ENCODE assay signal across 10 cellular contexts in the genomic region with DNA sequence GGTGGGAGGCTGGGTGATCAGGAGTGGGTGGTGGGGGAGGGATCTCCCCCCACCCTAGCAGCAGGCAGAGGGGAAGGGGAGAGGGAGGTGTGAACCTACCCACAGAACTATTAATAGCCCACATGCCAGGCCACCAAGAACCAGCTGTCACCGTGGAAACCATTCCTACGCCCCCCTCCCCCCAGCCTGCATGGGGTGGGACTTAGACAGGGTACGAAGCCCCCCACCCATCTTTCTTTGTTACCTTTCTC. TPM values are rescaled to one million over a fixed set of nuclear protein-coding genes. Genes with fewer than 3 reads are reported as not detected.
DNase-seq lines count a peak whose midpoint lies in the region; ATAC-seq and TF ChIP-seq lines count a peak whose summit lies in the region.
"Had no signal": no experiment of that assay in that cellular context is flagged by ENCODE, and none has a peak within 500 bp of the region (broad histone marks: within the 10 kb centered on the region; RNA-seq: fewer than 3 reads in every experiment).

No MANE protein-coding gene starts in this region.

- H3K9me3 ChIP-seq in colonic mucosa (no peaks in the 10 kb centered on the region), neural progenitor cell (ENCODE audit: low read depth) (no peaks in the 10 kb centered on the region), vagina (no peaks in the 10 kb centered on the region)

- no peaks in the 10 kb centered on the region for H3K9me3 Mint-ChIP-seq in stimulated activated naive CD8-positive, alpha-beta T cell treated with anti-CD3 and anti-CD28 coated beads, Interleukin-15, Interleukin-2, amounts not matched to agents 100 ng/mL and 50 ng/mL, for 24 hours
- no peaks in the 10 kb centered on the region for H3K9me3 Mint-ChIP-seq in neural progenitor cell

- TF ChIP-seq POLR2A in vagina (IDR thresholded peaks at IDR 0.05), result no peak

- H3K27ac ChIP-seq in colonic mucosa (peak overlapping the region; percentile 91), neural progenitor cell (no peak overlapping the region), vagina (peak overlapping the region; percentile 99), foreskin keratinocyte (no peak overlapping the region)

- H3K4me3 ChIP-seq in colonic mucosa (no peak overlapping the region), neural progenitor cell (no peak overlapping the region), vagina (peak overlapping the region; percentile 39 to 51)

- H3K4me3 Mint-ChIP-seq in stimulated activated naive CD8-positive, alpha-beta T cell treated with anti-CD3 and anti-CD28 coated beads, Interleukin-15, Interleukin-2, amounts not matched to agents 100 ng/mL and 50 ng/mL, for 24 hours, result peak overlapping the region; percentile 85
- peak overlapping the region; percentile 74 for H3K4me3 Mint-ChIP-seq in neural progenitor cell

- peak overlapping the region; percentile 94 for H3K27ac Mint-ChIP-seq in stimulated activated naive CD8-positive, alpha-beta T cell treated with anti-CD3 and anti-CD28 coated beads, Interleukin-15, Interleukin-2, amounts not matched to agents 100 ng/mL and 50 ng/mL, for 24 hours
- H3K27ac Mint-ChIP-seq in neural progenitor cell, result peak overlapping the region; percentile 95

- no peak for DNase-seq in stimulated activated naive CD8-positive, alpha-beta T cell treated with anti-CD3 and anti-CD28 coated beads, Interleukin-15, Interleukin-2, amounts not matched to agents 100 U/mL and 50 U/mL, for 24 hours
- DNase-seq in colonic mucosa (no peak), neural progenitor cell (ENCODE audit: low spot score) (no peak), vagina (ENCODE audit: extremely low spot score in 2 of 2) (no peak), NCI-H2107 treated with DMSO at 0.1 percent for 48 hours (lab: John Stamatoyannopoulos, UW; ENCODE audit: unreplicated experiment) (no peak), foreskin keratinocyte (no peak), NCI-H526 (lab: John Stamatoyannopoulos, UW) (no peak)
- DNase-seq: KBM-7; stimulated activated CD4-positive, alpha-beta T cell treated with anti-CD3 and anti-CD28 coated beads, Interleukin-1b, Interleukin-23, amount 100 ng/mL, for 48 hours had no signal

- no peaks in the 10 kb centered on the region for H3K27me3 ChIP-seq in colonic mucosa
- H3K27me3 ChIP-seq in neural progenitor cell, result no peaks in the 10 kb centered on the region
- no peaks in the 10 kb centered on the region for H3K27me3 ChIP-seq in vagina
- H3K27me3 ChIP-seq in foreskin keratinocyte, result no peaks in the 10 kb centered on the region

- H3K36me3 ChIP-seq in colonic mucosa (no peaks in the 10 kb centered on the region), neural progenitor cell (no peaks in the 10 kb centered on the region), vagina (peaks cover 0 to 9% of the 10 kb centered on the region in 2 donors)

- H3K27me3 Mint-ChIP-seq in stimulated activated naive CD8-positive, alpha-beta T cell treated with anti-CD3 and anti-CD28 coated beads, Interleukin-15, Interleukin-2, amounts not matched to agents 100 ng/mL and 50 ng/mL, for 24 hours, result no peaks in the 10 kb centered on the region
- H3K27me3 Mint-ChIP-seq in neural progenitor cell (ENCODE audit: insufficient read depth, low read depth), result no peaks in the 10 kb centered on the region

- peaks cover 67% of the 10 kb centered on the region for H3K4me1 Mint-ChIP-seq in stimulated activated naive CD8-positive, alpha-beta T cell treated with anti-CD3 and anti-CD28 coated beads, Interleukin-15, Interleukin-2, amounts not matched to agents 100 ng/mL and 50 ng/mL, for 24 hours (ENCODE audit: low read depth)
- peaks cover 76% of the 10 kb centered on the region for H3K4me1 Mint-ChIP-seq in neural progenitor cell

- H2AFZ ChIP-seq in neural progenitor cell (replicated peaks), result no peak overlapping the region

- ATAC-seq in stimulated activated naive CD8-positive, alpha-beta T cell treated with anti-CD3 and anti-CD28 coated beads, Interleukin-15, Interleukin-2, amounts not matched to agents 100 U/mL and 50 U/mL, for 24 hours, result no peak
- no peak for ATAC-seq in foreskin keratinocyte

- peaks cover 10% of the 10 kb centered on the region for H3F3A ChIP-seq in neural progenitor cell (ENCODE audit: low read depth)

- peaks cover 68% of the 10 kb centered on the region for H3K4me1 ChIP-seq in colonic mucosa
- H3K4me1 ChIP-seq in neural progenitor cell, result peaks cover 59% of the 10 kb centered on the region
- H3K4me1 ChIP-seq in vagina, result peaks cover 94% of the 10 kb centered on the region
- H3K4me1 ChIP-seq in foreskin keratinocyte, result peaks cover 27% of the 10 kb centered on the region

- H3K4me2 ChIP-seq in neural progenitor cell, result peak overlapping the region; percentile 70

- H3K79me2 ChIP-seq in neural progenitor cell (ENCODE audit: low read depth), result peaks cover 6% of the 10 kb centered on the region

- no peaks in the 10 kb centered on the region for H4K20me1 ChIP-seq in neural progenitor cell (ENCODE audit: low read depth)

- peak overlapping the region; percentile 60 to 83 for H3K9ac ChIP-seq in colonic mucosa (ENCODE audit: low read depth in 2 of 2, low read length in 2 of 2)
- H3K9ac ChIP-seq in neural progenitor cell, result no peak overlapping the region

- intact Hi-C loops in colonic mucosa (cut with DNase I), result no loop called here
- intact Hi-C loops in vagina (cut with DNase I), result no loop called here

- no peaks in the 10 kb centered on the region for H3K36me3 Mint-ChIP-seq in stimulated activated naive CD8-positive, alpha-beta T cell treated with anti-CD3 and anti-CD28 coated beads, Interleukin-15, Interleukin-2, amounts not matched to agents 100 ng/mL and 50 ng/mL, for 24 hours (ENCODE audit: low read depth)
- H3K36me3 Mint-ChIP-seq in neural progenitor cell, result no peaks in the 10 kb centered on the region

- TF ChIP-seq CTCF in colonic mucosa (IDR thresholded peaks at IDR 0.05) (no peak), neural progenitor cell (IDR thresholded peaks at IDR 0.05) (no peak), vagina (IDR thresholded peaks at IDR 0.05) (no peak), foreskin keratinocyte (conservative IDR thresholded peaks at IDR 0.05) (no peak)

RNA-seq across cellular contexts. Expression of a gene that starts 7.8 kb away (rescaled TPM):
- total RNA-seq in colonic mucosa, result 10 to 100 TPM; 40.3 to 44.5 TPM
- 14.5 and 20.8 TPM in 2 replicates for total RNA-seq in neural progenitor cell (ENCODE audit: low replicate concordance)
- total RNA-seq in vagina, result 40.3 TPM
- 7.2 and 7.9 TPM in 2 replicates for total RNA-seq in foreskin keratinocyte
- 4.6 and 5.4 TPM in 2 replicates for polyA plus RNA-seq in foreskin keratinocyte

RNA-seq across cellular contexts. Expression of a gene that starts 16.4 kb away (rescaled TPM):
- total RNA-seq in colonic mucosa (100 to 1,000 TPM in 1 of 2 donors, 10 to 100 TPM in 1; 80.1 to 111 TPM), neural progenitor cell (ENCODE audit: low replicate concordance) (64.3 and 109 TPM in 2 replicates), vagina (106 TPM), foreskin keratinocyte (49.1 and 57.7 TPM in 2 replicates)
- polyA plus RNA-seq in foreskin keratinocyte, result 55.0 and 67.2 TPM in 2 replicates

RNA-seq across cellular contexts. Expression of a gene that starts 29.8 kb away (rescaled TPM):
- total RNA-seq in colonic mucosa (10 to 100 TPM in 1 of 2 donors, 1 to 10 TPM in 1; 4.8 to 18.8 TPM), neural progenitor cell (ENCODE audit: low replicate concordance) (0.24 and 0.87 TPM in 2 replicates), vagina (15.0 TPM), foreskin keratinocyte (5.7 and 6.1 TPM in 2 replicates)
- polyA plus RNA-seq in foreskin keratinocyte, result 7.3 and 9.0 TPM in 2 replicates

RNA-seq across cellular contexts. Expression of a gene that starts 51.2 kb away (rescaled TPM):
- total RNA-seq in colonic mucosa, result 10 to 100 TPM; 77.0 to 81.0 TPM
- total RNA-seq in neural progenitor cell (ENCODE audit: low replicate concordance), result 144 and 190 TPM in 2 replicates
- total RNA-seq in vagina, result 62.4 TPM
- 57.7 and 60.6 TPM in 2 replicates for total RNA-seq in foreskin keratinocyte
- 35.5 and 44.6 TPM in 2 replicates for polyA plus RNA-seq in foreskin keratinocyte

RNA-seq across cellular contexts. Expression of a gene that starts 55.3 kb away (rescaled TPM):
- total RNA-seq in colonic mucosa (under 1 TPM in 1 of 2 donors, not detected in 1; 0.37 TPM), neural progenitor cell (ENCODE audit: low replicate concordance) (not detected in 2 replicates), vagina (25.3 TPM), foreskin keratinocyte (4.3 and 5.1 TPM in 2 replicates)
- 5.5 and 6.2 TPM in 2 replicates for polyA plus RNA-seq in foreskin keratinocyte

Comparison
In these comparisons a context has a peak if more than half of its experiments do, and no peak if none do; other contexts are left out.
1. H3K27ac ChIP-seq: peak in colonic mucosa (single experiment) and vagina (single experiment); none in neural progenitor cell (single experiment) and foreskin keratinocyte (single experiment).
2. H3K4me3 ChIP-seq: peak in vagina (2 of 2); none in colonic mucosa (single experiment) and neural progenitor cell (single experiment).